Comparison of ENCODE assay signal across 22 cellular contexts in the genomic region with DNA sequence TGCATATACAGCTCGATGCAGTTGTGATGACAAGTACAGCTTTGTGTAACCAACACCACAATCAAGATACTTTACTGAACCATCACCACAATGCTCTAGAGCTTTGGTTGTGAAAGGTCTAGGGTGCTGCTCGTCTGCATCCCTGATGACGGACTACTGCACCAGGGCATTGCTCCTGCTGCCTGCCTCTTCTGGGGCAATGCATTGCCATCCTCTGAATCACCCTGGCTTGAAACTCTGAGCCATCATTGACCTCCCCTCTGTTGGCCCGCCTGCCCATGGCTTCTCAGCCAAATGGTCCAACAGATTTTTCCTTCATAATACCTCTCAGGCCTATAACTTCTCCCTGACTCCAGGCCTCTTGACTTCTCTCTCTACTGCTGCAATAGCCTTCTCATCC.
DNase-seq lines count a peak whose midpoint lies in the region; ATAC-seq, FAIRE-seq and TF ChIP-seq lines count a peak whose summit lies in the region.
"Had no signal": no experiment of that assay in that cellular context is flagged by ENCODE, and none has a peak within 500 bp of the region (broad histone marks: within the 10 kb centered on the region; RNA-seq: fewer than 3 reads in every experiment).

No MANE protein-coding gene starts in this region.

- H3K27ac ChIP-seq in osteoblast (ENCODE audit: low read depth, low read length): peak overlapping the region; percentile 43
- H3K27ac ChIP-seq: C4-2B had no signal

- H2AFZ ChIP-seq in osteoblast (ENCODE audit: low read length): no peak overlapping the region

- FAIRE-seq in H54 (lab: Jason Lieb, UNC) (no peak), D721Med (lab: Jason Lieb, UNC) (no peak)
- FAIRE-seq: A204.1, GM12878, H1, HepG2 had no signal

- H3K9me3 Mint-ChIP-seq in effector memory CD8-positive, alpha-beta T cell: no peaks in the 10 kb centered on the region
- H3K9me3 Mint-ChIP-seq in activated CD4-positive, alpha-beta T cell treated with anti-CD3 and anti-CD28 coated beads, Interleukin-2, amount 10 ng/mL, durations not matched to agents 7 days and 5 days: no peaks in the 10 kb centered on the region
- H3K9me3 Mint-ChIP-seq: CD4-positive, alpha-beta T cell had no signal

- H3K27me3 Mint-ChIP-seq in effector memory CD8-positive, alpha-beta T cell: peaks cover 11 to 15% of the 10 kb centered on the region in 2 donors
- H3K27me3 Mint-ChIP-seq in activated CD4-positive, alpha-beta T cell treated with anti-CD3 and anti-CD28 coated beads, Interleukin-2, amount 10 ng/mL, durations not matched to agents 7 days and 5 days: no peaks in the 10 kb centered on the region
- H3K27me3 Mint-ChIP-seq: CD4-positive, alpha-beta T cell had no signal

- H3K4me3 Mint-ChIP-seq in effector memory CD8-positive, alpha-beta T cell: no peak overlapping the region
- H3K4me3 Mint-ChIP-seq in activated CD4-positive, alpha-beta T cell treated with anti-CD3 and anti-CD28 coated beads, Interleukin-2, amount 10 ng/mL, durations not matched to agents 7 days and 5 days: no peak overlapping the region
- H3K4me3 Mint-ChIP-seq: CD4-positive, alpha-beta T cell; IgD-negative memory B cell had no signal

- H3K36me3 ChIP-seq in osteoblast (ENCODE audit: insufficient read depth, low read length): no peaks in the 10 kb centered on the region
- H3K36me3 ChIP-seq: HAP-1 had no signal

- no peaks in the 10 kb centered on the region for H3K4me1 Mint-ChIP-seq in effector memory CD8-positive, alpha-beta T cell (ENCODE audit: low read depth in 2 of 2)
- no peaks in the 10 kb centered on the region for H3K4me1 Mint-ChIP-seq in activated CD4-positive, alpha-beta T cell treated with anti-CD3 and anti-CD28 coated beads, Interleukin-2, amount 10 ng/mL, durations not matched to agents 7 days and 5 days
- H3K4me1 Mint-ChIP-seq: IgD-negative memory B cell had no signal

- H3K9me3 ChIP-seq in osteoblast (ENCODE audit: low read depth, low read length): no peaks in the 10 kb centered on the region
- H3K9me3 ChIP-seq: Caco-2, HAP-1 had no signal

- TF ChIP-seq POLR2A in H54 (IDR thresholded peaks at IDR 0.05; ENCODE audit: low read depth, low read length): no peak

- H3K36me3 Mint-ChIP-seq in effector memory CD8-positive, alpha-beta T cell (ENCODE audit: insufficient read depth): no peaks in the 10 kb centered on the region
- no peaks in the 10 kb centered on the region for H3K36me3 Mint-ChIP-seq in activated CD4-positive, alpha-beta T cell treated with anti-CD3 and anti-CD28 coated beads, Interleukin-2, amount 10 ng/mL, durations not matched to agents 7 days and 5 days (ENCODE audit: low read depth)
- H3K36me3 Mint-ChIP-seq: IgD-negative memory B cell had no signal

- H3K4me1 ChIP-seq in osteoblast (ENCODE audit: insufficient read depth, low read length): peaks cover 19% of the 10 kb centered on the region
- H3K4me1 ChIP-seq: Caco-2 had no signal

- no peaks in the 10 kb centered on the region for H3K79me2 ChIP-seq in osteoblast (ENCODE audit: insufficient read depth, low read length)

- CTCF ChIA-PET in activated CD4-positive, alpha-beta T cell treated with anti-CD3 and anti-CD28 coated beads, Interleukin-2, amount 10 ng/mL, durations not matched to agents 7 days and 5 days (lab: Charles Lee): no interaction called here

- DNase-seq in H54 (ENCODE audit: insufficient read length, low spot score) (peak; percentile 60), M059J (ENCODE audit: low read depth) (peak; percentile 40), astrocyte of the hippocampus (ENCODE audit: low read depth, low spot score) (peak; percentile 38), osteoblast (ENCODE audit: insufficient read length, low spot score, missing footprints) (peak; percentile 89), D721Med (ENCODE audit: insufficient read length, low spot score) (no peak)
- no peak for DNase-seq in effector memory CD8-positive, alpha-beta T cell
- no peak for DNase-seq in activated CD4-positive, alpha-beta T cell treated with anti-CD3 and anti-CD28 coated beads for 48 hours
- DNase-seq in activated CD4-positive, alpha-beta T cell treated with anti-CD3 and anti-CD28 coated beads, Interleukin-2, amount 10 ng/mL, durations not matched to agents 7 days and 5 days: no peak
- DNase-seq: ACHN; AML-193; Caco-2; CD4-positive, alpha-beta T cell; DMS153; DMS79; KBM-7 had no signal

- H4K20me1 ChIP-seq in osteoblast (ENCODE audit: insufficient read depth, low read length): no peaks in the 10 kb centered on the region

- no peak overlapping the region for H3K27ac Mint-ChIP-seq in effector memory CD8-positive, alpha-beta T cell
- no peak overlapping the region for H3K27ac Mint-ChIP-seq in activated CD4-positive, alpha-beta T cell treated with anti-CD3 and anti-CD28 coated beads, Interleukin-2, amount 10 ng/mL, durations not matched to agents 7 days and 5 days
- H3K27ac Mint-ChIP-seq: CD4-positive, alpha-beta T cell; IgD-negative memory B cell had no signal

- no peak overlapping the region for H3K4me3 ChIP-seq in osteoblast (ENCODE audit: insufficient read depth, low read length)
- H3K4me3 ChIP-seq: GM12878, HAP-1 had no signal

- no peak for ATAC-seq in effector memory CD8-positive, alpha-beta T cell (replicated peaks)
- ATAC-seq: GM12878, HepG2 had no signal

- TF ChIP-seq CTCF in osteoblast (IDR thresholded peaks at IDR 0.05; ENCODE audit: extremely low read depth, low read depth, low read length) (no peak), D721Med (IDR thresholded peaks at IDR 0.05; ENCODE audit: insufficient read depth, missing control alignments) (no peak)

- POLR2A ChIA-PET in activated CD4-positive, alpha-beta T cell treated with anti-CD3 and anti-CD28 coated beads, Interleukin-2, amount 10 ng/mL, durations not matched to agents 7 days and 5 days (lab: Charles Lee): no interaction called here

- peaks cover 5% of the 10 kb centered on the region for H3K27me3 ChIP-seq in osteoblast (ENCODE audit: insufficient read depth, low read length)

- H3K4me2 ChIP-seq in osteoblast (ENCODE audit: insufficient read depth, low read length): no peak overlapping the region

Comparison
In these comparisons a context has a peak if more than half of its experiments do, and no peak if none do; other contexts are left out.
1. DNase-seq: peak in H54 (single experiment), M059J (single experiment), astrocyte of the hippocampus (single experiment) and osteoblast (single experiment); none in effector memory CD8-positive, alpha-beta T cell (0 of 3), activated CD4-positive, alpha-beta T cell treated with anti-CD3 and anti-CD28 coated beads for 48 hours (single experiment), activated CD4-positive, alpha-beta T cell treated with anti-CD3 and anti-CD28 coated beads, Interleukin-2, amount 10 ng/mL, durations not matched to agents 7 days and 5 days (single experiment) and D721Med (single experiment).